ENCODE assay signal across 1 cellular context in the genomic region with DNA sequence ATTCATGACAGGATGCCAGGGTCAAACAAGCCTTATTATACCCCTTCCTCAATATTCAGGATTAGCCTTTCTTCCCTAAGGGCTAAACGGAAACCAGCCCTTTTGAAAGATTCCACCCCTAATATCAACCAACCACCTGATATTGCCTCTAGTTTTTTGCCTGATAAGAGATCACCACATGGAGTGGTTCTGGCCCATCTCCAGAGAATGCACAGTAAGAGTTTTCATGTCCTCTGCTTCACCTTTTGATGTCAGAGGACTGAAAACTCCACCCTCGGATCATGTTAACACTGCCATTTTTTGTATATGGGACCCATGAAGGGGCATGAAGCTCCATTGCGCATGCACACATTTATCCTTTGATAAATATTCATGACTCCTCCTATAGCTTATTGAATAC.
A peak's percentile ranks its signal among the peaks of the same experiment; 100 is the strongest.
TF ChIP-seq lines count a peak whose summit lies in the region.

No MANE protein-coding gene starts in this region.

TF ChIP-seq in K562, 482 proteins besides CTCF, POLR2A, EP300 and RAD21 (continued from another document and continues in another):
- TF ChIP-seq MTA2 (IDR thresholded peaks at IDR 0.05; ENCODE audit: low read depth) (peak; percentile 47; the same call in 1 of the 2 replicates), DNMT1 (IDR thresholded peaks at IDR 0.05) (no peak), JUND (IDR thresholded peaks at IDR 0.05; ENCODE audit: borderline replicate concordance, low read depth, low read length) (peak; percentile 7; the same call in 1 of the 2 replicates), JUND (tag; IDR thresholded peaks at IDR 0.05; ENCODE audit: borderline replicate concordance, low read depth, low read length) (no peak; the same call in 2 of the 3 replicates), LEF1 (IDR thresholded peaks at IDR 0.05) (peak; percentile 85), CBX1 (IDR thresholded peaks at IDR 0.05; ENCODE audit: low read depth) (no peak), ARNT (IDR thresholded peaks at IDR 0.05) (no peak), NCOA6 (IDR thresholded peaks at IDR 0.05) (no peak), RNF219 (CRISPR knock-in tag; IDR thresholded peaks at IDR 0.05) (no peak), TRIM28 (IDR thresholded peaks at IDR 0.05) (0 out of 2 replicates have a peak, but pooled peaks have one; percentile 38), GATAD2A (IDR thresholded peaks at IDR 0.05) (no peak), AFF4 (CRISPR knock-in tag; IDR thresholded peaks at IDR 0.05) (no peak), RBM25 (IDR thresholded peaks at IDR 0.05; ENCODE audit: low read depth, low read length, severe bottlenecking) (no peak), E2F5 (CRISPR knock-in tag; IDR thresholded peaks at IDR 0.05) (no peak), TEAD2 (tag; IDR thresholded peaks at IDR 0.05) (no peak), HDAC6 (IDR thresholded peaks at IDR 0.05; ENCODE audit: low read depth, low read length) (no peak), ZBTB1 (CRISPR knock-in tag; IDR thresholded peaks at IDR 0.05; ENCODE audit: borderline replicate concordance, low read depth) (no peak), ZNF384 (IDR thresholded peaks at IDR 0.05; ENCODE audit: low read depth, low read length) (no peak), NR3C1 (CRISPR knock-in tag; IDR thresholded peaks at IDR 0.05) (no peak), POLR2AphosphoS5 (IDR thresholded peaks at IDR 0.05; ENCODE audit: control insufficient read depth, insufficient read depth, low read depth, low read length) (peak; percentile 63), STAT5A (IDR thresholded peaks at IDR 0.05; ENCODE audit: borderline replicate concordance, low read length) (peak; percentile 46), ZNF253 (CRISPR knock-in tag; conservative IDR thresholded peaks at IDR 0.05) (no peak), RAD51 (IDR thresholded peaks at IDR 0.05; ENCODE audit: borderline replicate concordance, low read depth) (peak; percentile 47; the same call in 1 of the 2 replicates), CXXC5 (CRISPR knock-in tag; IDR thresholded peaks at IDR 0.05) (0 out of 2 replicates have a peak, but pooled peaks have one; percentile 13), NFIC (IDR thresholded peaks at IDR 0.05) (peak; percentile 96), ZNF589 (CRISPR knock-in tag; IDR thresholded peaks at IDR 0.05; ENCODE audit: low read depth) (no peak), SMAD4 (CRISPR knock-in tag; conservative IDR thresholded peaks at IDR 0.05) (peak; percentile 49), PYGO2 (tag; IDR thresholded peaks at IDR 0.05) (0 out of 2 replicates have a peak, but pooled peaks have one; percentile 33), TGIF2 (CRISPR knock-in tag; IDR thresholded peaks at IDR 0.05) (no peak), NBN (IDR thresholded peaks at IDR 0.05; ENCODE audit: low read depth) (0 out of 2 replicates have a peak, but pooled peaks have one; percentile 77), CREM (IDR thresholded peaks at IDR 0.05; ENCODE audit: low read depth) (peak; percentile 61), EHMT2 (IDR thresholded peaks at IDR 0.05) (peak; percentile 44; the same call in 1 of the 2 replicates), ESRRB (CRISPR knock-in tag; IDR thresholded peaks at IDR 0.05; ENCODE audit: borderline replicate concordance) (no peak)
- TF ChIP-seq, protein P1, sequence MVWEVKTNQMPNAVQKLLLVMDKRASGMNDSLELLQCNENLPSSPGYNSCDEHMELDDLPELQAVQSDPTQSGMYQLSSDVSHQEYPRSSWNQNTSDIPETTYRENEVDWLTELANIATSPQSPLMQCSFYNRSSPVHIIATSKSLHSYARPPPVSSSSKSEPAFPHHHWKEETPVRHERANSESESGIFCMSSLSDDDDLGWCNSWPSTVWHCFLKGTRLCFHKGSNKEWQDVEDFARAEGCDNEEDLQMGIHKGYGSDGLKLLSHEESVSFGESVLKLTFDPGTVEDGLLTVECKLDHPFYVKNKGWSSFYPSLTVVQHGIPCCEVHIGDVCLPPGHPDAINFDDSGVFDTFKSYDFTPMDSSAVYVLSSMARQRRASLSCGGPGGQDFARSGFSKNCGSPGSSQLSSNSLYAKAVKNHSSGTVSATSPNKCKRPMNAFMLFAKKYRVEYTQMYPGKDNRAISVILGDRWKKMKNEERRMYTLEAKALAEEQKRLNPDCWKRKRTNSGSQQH (CRISPR knock-in tag; IDR thresholded peaks at IDR 0.05): no peak
- TF ChIP-seq, protein P2, sequence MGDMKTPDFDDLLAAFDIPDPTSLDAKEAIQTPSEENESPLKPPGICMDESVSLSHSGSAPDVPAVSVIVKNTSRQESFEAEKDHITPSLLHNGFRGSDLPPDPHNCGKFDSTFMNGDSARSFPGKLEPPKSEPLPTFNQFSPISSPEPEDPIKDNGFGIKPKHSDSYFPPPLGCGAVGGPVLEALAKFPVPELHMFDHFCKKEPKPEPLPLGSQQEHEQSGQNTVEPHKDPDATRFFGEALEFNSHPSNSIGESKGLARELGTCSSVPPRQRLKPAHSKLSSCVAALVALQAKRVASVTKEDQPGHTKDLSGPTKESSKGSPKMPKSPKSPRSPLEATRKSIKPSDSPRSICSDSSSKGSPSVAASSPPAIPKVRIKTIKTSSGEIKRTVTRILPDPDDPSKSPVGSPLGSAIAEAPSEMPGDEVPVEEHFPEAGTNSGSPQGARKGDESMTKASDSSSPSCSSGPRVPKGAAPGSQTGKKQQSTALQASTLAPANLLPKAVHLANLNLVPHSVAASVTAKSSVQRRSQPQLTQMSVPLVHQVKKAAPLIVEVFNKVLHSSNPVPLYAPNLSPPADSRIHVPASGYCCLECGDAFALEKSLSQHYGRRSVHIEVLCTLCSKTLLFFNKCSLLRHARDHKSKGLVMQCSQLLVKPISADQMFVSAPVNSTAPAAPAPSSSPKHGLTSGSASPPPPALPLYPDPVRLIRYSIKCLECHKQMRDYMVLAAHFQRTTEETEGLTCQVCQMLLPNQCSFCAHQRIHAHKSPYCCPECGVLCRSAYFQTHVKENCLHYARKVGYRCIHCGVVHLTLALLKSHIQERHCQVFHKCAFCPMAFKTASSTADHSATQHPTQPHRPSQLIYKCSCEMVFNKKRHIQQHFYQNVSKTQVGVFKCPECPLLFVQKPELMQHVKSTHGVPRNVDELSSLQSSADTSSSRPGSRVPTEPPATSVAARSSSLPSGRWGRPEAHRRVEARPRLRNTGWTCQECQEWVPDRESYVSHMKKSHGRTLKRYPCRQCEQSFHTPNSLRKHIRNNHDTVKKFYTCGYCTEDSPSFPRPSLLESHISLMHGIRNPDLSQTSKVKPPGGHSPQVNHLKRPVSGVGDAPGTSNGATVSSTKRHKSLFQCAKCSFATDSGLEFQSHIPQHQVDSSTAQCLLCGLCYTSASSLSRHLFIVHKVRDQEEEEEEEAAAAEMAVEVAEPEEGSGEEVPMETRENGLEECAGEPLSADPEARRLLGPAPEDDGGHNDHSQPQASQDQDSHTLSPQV (IDR thresholded peaks at IDR 0.05): peak; percentile 91
- TF ChIP-seq, protein P3, sequence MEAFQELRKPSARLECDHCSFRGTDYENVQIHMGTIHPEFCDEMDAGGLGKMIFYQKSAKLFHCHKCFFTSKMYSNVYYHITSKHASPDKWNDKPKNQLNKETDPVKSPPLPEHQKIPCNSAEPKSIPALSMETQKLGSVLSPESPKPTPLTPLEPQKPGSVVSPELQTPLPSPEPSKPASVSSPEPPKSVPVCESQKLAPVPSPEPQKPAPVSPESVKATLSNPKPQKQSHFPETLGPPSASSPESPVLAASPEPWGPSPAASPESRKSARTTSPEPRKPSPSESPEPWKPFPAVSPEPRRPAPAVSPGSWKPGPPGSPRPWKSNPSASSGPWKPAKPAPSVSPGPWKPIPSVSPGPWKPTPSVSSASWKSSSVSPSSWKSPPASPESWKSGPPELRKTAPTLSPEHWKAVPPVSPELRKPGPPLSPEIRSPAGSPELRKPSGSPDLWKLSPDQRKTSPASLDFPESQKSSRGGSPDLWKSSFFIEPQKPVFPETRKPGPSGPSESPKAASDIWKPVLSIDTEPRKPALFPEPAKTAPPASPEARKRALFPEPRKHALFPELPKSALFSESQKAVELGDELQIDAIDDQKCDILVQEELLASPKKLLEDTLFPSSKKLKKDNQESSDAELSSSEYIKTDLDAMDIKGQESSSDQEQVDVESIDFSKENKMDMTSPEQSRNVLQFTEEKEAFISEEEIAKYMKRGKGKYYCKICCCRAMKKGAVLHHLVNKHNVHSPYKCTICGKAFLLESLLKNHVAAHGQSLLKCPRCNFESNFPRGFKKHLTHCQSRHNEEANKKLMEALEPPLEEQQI (IDR thresholded peaks at IDR 0.05): peak; percentile 54; the same call in 1 of the 2 replicates
- TF ChIP-seq, protein P4, sequence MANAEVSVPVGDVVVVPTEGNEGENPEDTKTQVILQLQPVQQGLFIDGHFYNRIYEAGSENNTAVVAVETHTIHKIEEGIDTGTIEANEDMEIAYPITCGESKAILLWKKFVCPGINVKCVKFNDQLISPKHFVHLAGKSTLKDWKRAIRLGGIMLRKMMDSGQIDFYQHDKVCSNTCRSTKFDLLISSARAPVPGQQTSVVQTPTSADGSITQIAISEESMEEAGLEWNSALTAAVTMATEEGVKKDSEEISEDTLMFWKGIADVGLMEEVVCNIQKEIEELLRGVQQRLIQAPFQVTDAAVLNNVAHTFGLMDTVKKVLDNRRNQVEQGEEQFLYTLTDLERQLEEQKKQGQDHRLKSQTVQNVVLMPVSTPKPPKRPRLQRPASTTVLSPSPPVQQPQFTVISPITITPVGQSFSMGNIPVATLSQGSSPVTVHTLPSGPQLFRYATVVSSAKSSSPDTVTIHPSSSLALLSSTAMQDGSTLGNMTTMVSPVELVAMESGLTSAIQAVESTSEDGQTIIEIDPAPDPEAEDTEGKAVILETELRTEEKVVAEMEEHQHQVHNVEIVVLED (CRISPR knock-in tag; IDR thresholded peaks at IDR 0.05): no peak
- TF ChIP-seq, protein P5, sequence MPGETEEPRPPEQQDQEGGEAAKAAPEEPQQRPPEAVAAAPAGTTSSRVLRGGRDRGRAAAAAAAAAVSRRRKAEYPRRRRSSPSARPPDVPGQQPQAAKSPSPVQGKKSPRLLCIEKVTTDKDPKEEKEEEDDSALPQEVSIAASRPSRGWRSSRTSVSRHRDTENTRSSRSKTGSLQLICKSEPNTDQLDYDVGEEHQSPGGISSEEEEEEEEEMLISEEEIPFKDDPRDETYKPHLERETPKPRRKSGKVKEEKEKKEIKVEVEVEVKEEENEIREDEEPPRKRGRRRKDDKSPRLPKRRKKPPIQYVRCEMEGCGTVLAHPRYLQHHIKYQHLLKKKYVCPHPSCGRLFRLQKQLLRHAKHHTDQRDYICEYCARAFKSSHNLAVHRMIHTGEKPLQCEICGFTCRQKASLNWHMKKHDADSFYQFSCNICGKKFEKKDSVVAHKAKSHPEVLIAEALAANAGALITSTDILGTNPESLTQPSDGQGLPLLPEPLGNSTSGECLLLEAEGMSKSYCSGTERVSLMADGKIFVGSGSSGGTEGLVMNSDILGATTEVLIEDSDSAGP (CRISPR knock-in tag; IDR thresholded peaks at IDR 0.05): no peak
- TF ChIP-seq, protein P6, sequence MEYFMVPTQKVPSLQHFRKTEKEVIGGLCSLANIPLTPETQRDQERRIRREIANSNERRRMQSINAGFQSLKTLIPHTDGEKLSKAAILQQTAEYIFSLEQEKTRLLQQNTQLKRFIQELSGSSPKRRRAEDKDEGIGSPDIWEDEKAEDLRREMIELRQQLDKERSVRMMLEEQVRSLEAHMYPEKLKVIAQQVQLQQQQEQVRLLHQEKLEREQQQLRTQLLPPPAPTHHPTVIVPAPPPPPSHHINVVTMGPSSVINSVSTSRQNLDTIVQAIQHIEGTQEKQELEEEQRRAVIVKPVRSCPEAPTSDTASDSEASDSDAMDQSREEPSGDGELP (CRISPR knock-in tag; IDR thresholded peaks at IDR 0.05; ENCODE audit: borderline replicate concordance): no peak
